16 cellular contexts compared by ENCODE assay signal in the genomic region with DNA sequence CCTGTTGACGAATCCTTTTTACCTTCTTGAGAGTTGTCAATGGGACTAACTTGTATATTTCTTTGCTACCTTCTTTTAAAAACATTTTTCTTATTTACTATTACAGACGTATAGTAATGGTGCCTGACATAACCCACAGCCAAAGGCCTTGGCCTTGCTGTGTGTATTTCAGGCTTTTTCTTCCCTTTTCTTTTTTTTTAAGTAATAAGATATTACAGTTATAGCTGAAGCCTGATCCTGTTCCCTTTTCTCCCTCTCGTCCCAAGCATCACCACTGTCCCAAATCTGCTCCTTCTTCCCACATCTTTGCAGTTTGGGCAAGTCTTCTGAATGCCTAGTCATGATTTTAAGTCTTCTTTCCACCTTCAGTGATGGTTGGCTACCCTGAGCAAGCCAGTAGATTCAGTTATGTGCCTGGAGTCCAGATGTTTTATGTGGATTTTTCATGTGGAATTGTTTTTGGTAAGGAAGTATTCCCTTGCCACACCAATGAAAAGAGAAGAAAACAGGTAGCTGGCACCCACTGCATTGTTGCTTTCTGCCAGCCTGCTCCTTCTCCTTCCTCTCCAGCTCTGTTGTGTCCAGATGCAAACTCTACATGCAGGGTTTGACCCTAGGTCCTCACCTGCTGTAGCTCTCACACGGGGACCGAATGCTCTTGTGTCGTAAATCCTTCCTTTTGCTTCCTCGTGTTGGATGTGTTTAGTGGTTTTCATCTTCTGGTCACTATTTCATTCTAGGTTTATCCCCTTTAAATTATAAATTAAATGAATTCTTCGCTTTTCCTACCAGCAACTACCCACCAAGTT. TPM values are rescaled to one million over a fixed set of nuclear protein-coding genes. Genes with fewer than 3 reads are reported as not detected.
DNase-seq lines count a peak whose midpoint lies in the region; ATAC-seq and TF ChIP-seq lines count a peak whose summit lies in the region.
"Had no signal": no experiment of that assay in that cellular context is flagged by ENCODE, and none has a peak within 500 bp of the region (broad histone marks: within the 10 kb centered on the region; RNA-seq: fewer than 3 reads in every experiment).

No MANE protein-coding gene starts in this region.

- H3K27me3 ChIP-seq in AG04450 (ENCODE audit: control insufficient read depth, insufficient read depth, low read length) (no peaks in the 10 kb centered on the region), SJCRH30 (no peaks in the 10 kb centered on the region), right atrium auricular region (no peaks in the 10 kb centered on the region), smooth muscle cell (ENCODE audit: low read depth) (no peaks in the 10 kb centered on the region)

- no peak overlapping the region for H2AFZ ChIP-seq in smooth muscle cell (ENCODE audit: low read depth)

- H3K4me3 ChIP-seq in AG04450 (ENCODE audit: low read depth, low read length) (no peak overlapping the region), SJCRH30 (no peak overlapping the region), right atrium auricular region (no peak overlapping the region), smooth muscle cell (no peak overlapping the region)

- H3K4me1 ChIP-seq in SJCRH30 (peaks cover 42% of the 10 kb centered on the region), right atrium auricular region (peaks cover 0 to 43% of the 10 kb centered on the region in 2 donors), smooth muscle cell (ENCODE audit: low read depth) (peaks cover 14% of the 10 kb centered on the region)

- CTCF ChIA-PET in AG04450 (lab: Charles Lee) = interaction anchor here (0.6 to 12.0 kb wide), 10 partner anchors 8 to 185 kb away, joined by 3 to 390 read pairs (median 4); no protein-coding TSS in a partner anchor

- WGBS in smooth muscle cell (ENCODE audit: low lambda C conversion rate) = 91% methylated on average over 8 of the region's 8 CpGs

- H4K20me1 ChIP-seq in smooth muscle cell (ENCODE audit: low read depth) = peaks cover 96% of the 10 kb centered on the region

- DNase-seq in AG04450 (ENCODE audit: low read depth, low spot score) (no peak), SJCRH30 (no peak), right atrium auricular region (ENCODE audit: low spot score) (no peak), smooth muscle cell (lab: John Stamatoyannopoulos, UW; ENCODE audit: unreplicated experiment) (no peak), NCI-H82 treated with DMSO at 0.1 percent for 48 hours (lab: John Stamatoyannopoulos, UW; ENCODE audit: unreplicated experiment) (no peak), omental fat pad (ENCODE audit: low spot score) (no peak), hippocampal formation (lab: John Stamatoyannopoulos, UW) (no peak)
- no peak for DNase-seq in stimulated activated CD4-positive, alpha-beta T cell treated with anti-CD3 and anti-CD28 coated beads, Interleukin-4, amount 100 ng/mL, for 24 hours
- DNase-seq: activated CD8-positive, alpha-beta memory T cell treated with anti-CD3 and anti-CD28 coated beads for 24 hours; MM.1S; natural killer cell; NCI-H2029 treated with DMSO at 0.1 percent for 48 hours; NCI-H510A treated with DMSO at 0.1 percent for 48 hours; stimulated activated CD4-positive, alpha-beta T cell treated with anti-CD3 and anti-CD28 coated beads, Interleukin-1b, Interleukin-23, amount 100 ng/mL, for 48 hours had no signal

- H3K9ac ChIP-seq in smooth muscle cell (ENCODE audit: low read depth) = peak overlapping the region; percentile 17

- H3K27ac ChIP-seq in AG04450 (ENCODE audit: low read depth, low read length) (peak overlapping the region; percentile 90), SJCRH30 (peak overlapping the region; percentile 84), right atrium auricular region (peak overlapping the region; percentile 54 to 77), smooth muscle cell (ENCODE audit: low read depth) (peak overlapping the region; percentile 85)

- H3K9me3 ChIP-seq in AG04450 (ENCODE audit: control insufficient read depth, insufficient read depth, low read length) (no peaks in the 10 kb centered on the region), SJCRH30 (replicated peaks) (no peaks in the 10 kb centered on the region), right atrium auricular region (no peaks in the 10 kb centered on the region), smooth muscle cell (replicated peaks; ENCODE audit: low read depth) (no peaks in the 10 kb centered on the region)

- H3K4me2 ChIP-seq in smooth muscle cell = peak overlapping the region; percentile 62

- peaks cover 33% of the 10 kb centered on the region for H3F3A ChIP-seq in smooth muscle cell (ENCODE audit: low read depth)

- peaks cover 52% of the 10 kb centered on the region for H3K79me2 ChIP-seq in smooth muscle cell (ENCODE audit: low read depth)

- TF ChIP-seq CTCF in AG04450 (IDR thresholded peaks at IDR 0.05; ENCODE audit: low read depth, low read length) (no peak), right atrium auricular region (IDR thresholded peaks at IDR 0.05) (no peak), smooth muscle cell (IDR thresholded peaks at IDR 0.05; ENCODE audit: borderline replicate concordance, insufficient read depth, poor library complexity, severe bottlenecking) (no peak), omental fat pad (IDR thresholded peaks at IDR 0.05) (no peak)

- POLR2A ChIA-PET in AG04450 (lab: Yijun Ruan, JAX) = interaction anchor here (0.5 kb wide), 1 partner anchor 387 kb away, joined by 3 read pairs; no protein-coding TSS in a partner anchor

- H3K36me3 ChIP-seq in SJCRH30 (peaks cover 39% of the 10 kb centered on the region), right atrium auricular region (peaks cover 26% of the 10 kb centered on the region), smooth muscle cell (ENCODE audit: low read depth) (peaks cover 3% of the 10 kb centered on the region)

- no peak for ATAC-seq in omental fat pad (ENCODE audit: low FRiP score)

RNA-seq across cellular contexts. Expression of a gene that starts 26.5 kb away (rescaled TPM):
- polyA plus RNA-seq in AG04450 (2011; rRNA removed) = 37.5 and 51.3 TPM in 2 replicates
- 81.5 and 92.0 TPM in 2 replicates for polyA minus RNA-seq in AG04450 (2011; rRNA and poly(A)+ RNA removed)
- total RNA-seq in SJCRH30 (2014; rRNA removed; shearing (Covaris generic)) = 57.2 and 58.0 TPM in 2 replicates
- total RNA-seq in right atrium auricular region = 10 to 100 TPM; 26.3 to 38.9 TPM
- total RNA-seq in smooth muscle cell = 38.2 TPM in 2 replicates
- polyA plus RNA-seq in smooth muscle cell = 50.6 and 51.0 TPM in 2 replicates
- total RNA-seq in omental fat pad = 10 to 100 TPM; 48.8 to 82.8 (median 75.3) TPM

RNA-seq across cellular contexts. Expression of a gene that starts 35.0 kb away (rescaled TPM):
- polyA plus RNA-seq in AG04450 (2011; rRNA removed) = not detected in 2 replicates
- not detected in 2 replicates for polyA minus RNA-seq in AG04450 (2011; rRNA and poly(A)+ RNA removed)
- not detected in 2 replicates for total RNA-seq in SJCRH30 (2014; rRNA removed; shearing (Covaris generic))
- total RNA-seq in right atrium auricular region = not detected
- total RNA-seq in smooth muscle cell = not detected in 2 replicates
- polyA plus RNA-seq in smooth muscle cell = 0.15 and 0.24 TPM in 2 replicates
- total RNA-seq in omental fat pad = not detected
- total RNA-seq: natural killer cell, renal cortical epithelial cell, ureter had no signal
